In the genomic region with DNA sequence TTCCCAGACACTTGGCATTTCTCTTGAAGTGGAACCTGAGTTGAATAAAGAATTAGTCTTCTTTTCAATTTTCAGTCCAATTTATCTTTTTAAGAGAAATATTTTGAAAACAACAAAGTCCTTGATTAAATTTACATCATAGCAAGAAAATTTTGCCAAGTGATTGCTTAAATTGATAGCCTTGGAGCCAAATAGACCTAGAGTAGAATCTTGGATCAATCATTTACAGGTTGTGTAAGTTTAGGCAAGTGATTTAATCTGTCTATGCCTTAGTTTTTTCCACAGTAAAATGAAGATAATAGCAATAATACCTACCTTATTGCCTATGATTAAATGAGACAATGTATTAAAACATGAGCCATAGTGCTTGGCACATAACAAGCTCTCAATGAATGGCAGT, we compare ENCODE assay signal across 31 cellular contexts.
"Had no signal": no experiment of that assay in that cellular context is flagged by ENCODE, and none has a peak within 500 bp of the region (broad histone marks: within the 10 kb centered on the region; RNA-seq: fewer than 3 reads in every experiment).

No MANE protein-coding gene starts in this region.

- DNase-seq: activated B cell treated with CpG ODN at 0.5 μM for 24 hours; activated CD4-positive, alpha-beta T cell treated with anti-CD3 and anti-CD28 coated beads for 48 hours; activated CD4-positive, alpha-beta T cell treated with anti-CD3 and anti-CD28 coated beads, Interleukin-2, amount 50 U/mL, for 1 hour; activated CD4-positive, alpha-beta T cell treated with anti-CD3 and anti-CD28 coated beads, Interleukin-2, amount 50 U/mL, for 48 hours; activated CD8-positive, alpha-beta memory T cell treated with anti-CD3 and anti-CD28 coated beads for 24 hours; activated CD8-positive, alpha-beta T cell treated with anti-CD3 and anti-CD28 coated beads for 36 hours; activated effector memory CD4-positive, alpha-beta T cell treated with Interleukin-2 at 50 U/mL for 16 hours; activated naive CD4-positive, alpha-beta T cell treated with anti-CD3 and anti-CD28 coated beads for 36 hours; activated naive CD8-positive, alpha-beta T cell treated with anti-CD3 and anti-CD28 coated beads for 36 hours; activated naive CD8-positive, alpha-beta T cell treated with anti-CD3 and anti-CD28 coated beads, Interleukin-2, amount 50 U/mL, for 24 hours; activated T-cell treated with anti-CD3 and anti-CD28 coated beads, Interleukin-2, amount 50 U/mL, for 4 hours; amygdala; aorta; caudate nucleus; cortex of kidney; dermis blood vessel endothelial cell; effector CD4-positive, alpha-beta T cell; effector memory CD8-positive, alpha-beta T cell; erythroblast; foreskin melanocyte; T-helper 1 cell; T-helper 17 cell; T1000; WERI-Rb-1 had no signal

- H3K36me3 ChIP-seq: adrenal gland, esophagus muscularis mucosa, gastroesophageal sphincter, WERI-Rb-1 had no signal

- H3K4me3 ChIP-seq: adrenal gland, body of pancreas, esophagus muscularis mucosa, gastroesophageal sphincter had no signal

- H3K4me1 ChIP-seq: adrenal gland had no signal

- H3K27ac ChIP-seq: adrenal gland, esophagus muscularis mucosa, gastroesophageal sphincter, WERI-Rb-1 had no signal

- H3K27me3 ChIP-seq: adrenal gland, body of pancreas, esophagus muscularis mucosa, gastroesophageal sphincter had no signal

- H3K9me3 ChIP-seq: adrenal gland, body of pancreas, esophagus muscularis mucosa, gastroesophageal sphincter had no signal

- ATAC-seq: activated CD4-positive, CD25-positive, alpha-beta regulatory T cell treated with anti-CD3 and anti-CD28 coated beads, Interleukin-2, amount 50 U/mL, for 24 hours; activated CD8-positive, alpha-beta T cell treated with anti-CD3 and anti-CD28 coated beads for 36 hours; activated naive CD8-positive, alpha-beta T cell treated with anti-CD3 and anti-CD28 coated beads, Interleukin-2, amount 50 U/mL, for 24 hours; activated T-cell treated with anti-CD3 and anti-CD28 coated beads, Interleukin-2, amount 50 U/mL, for 4 hours; activated T-helper 17 cell treated with anti-CD3 and anti-CD28 coated beads, Interleukin-2, amount 50 U/mL, for 72 hours; effector memory CD8-positive, alpha-beta T cell; gastroesophageal sphincter; T-helper 17 cell had no signal

- FAIRE-seq: colon had no signal
